8 cellular contexts compared by ENCODE assay signal in genomic region chr1:243255791-243256512, GRCh38. TPM values are rescaled to one million over a fixed set of nuclear protein-coding genes. Genes with fewer than 3 reads are reported as not detected.
A peak's percentile ranks its signal among the peaks of the same experiment; 100 is the strongest.
DNase-seq lines count a peak whose midpoint lies in the region; ATAC-seq and TF ChIP-seq lines count a peak whose summit lies in the region.

Gene SDCCAG8, plus strand, starts transcription at chr1:243256041. Its CDS starts 133 bp downstream, at chr1:243256174.

- peak; percentile 91 for DNase-seq in GM10248 (ENCODE audit: extremely low spot score)
- DNase-seq in NCI-H1105 (lab: John Stamatoyannopoulos, UW), result peak; percentile 94
- peak; percentile 100 for DNase-seq in SKM-1 treated with dmso at 0.1 percent for 144 hours (lab: John Stamatoyannopoulos, UW; ENCODE audit: unreplicated experiment)
- peak; percentile 100 for DNase-seq in glomerular visceral epithelial cell (ENCODE audit: extremely low spot score)
- peak; percentile 96 for DNase-seq in omental fat pad (ENCODE audit: low spot score)
- DNase-seq in testis, result peak; percentile 100

- peaks cover 50% of the 10 kb centered on the region for H3K4me1 Mint-ChIP-seq in activated naive CD8-positive, alpha-beta T cell (ENCODE audit: low read depth)

- H3K27ac Mint-ChIP-seq in activated naive CD8-positive, alpha-beta T cell, result peak within 1 kb of the TSS; percentile 99

- no peaks in the 10 kb centered on the region for H3K9me3 ChIP-seq in testis

- H3K9me3 Mint-ChIP-seq in activated naive CD8-positive, alpha-beta T cell (ENCODE audit: low read depth), result no peaks in the 10 kb centered on the region

- WGBS in testis, 2 donors, result 0 to 1% methylated on average over 15 to 30 of the region's 32 CpGs

- no peak for TF ChIP-seq CTCF in GM10248 (IDR thresholded peaks at IDR 0.05; ENCODE audit: control extremely low read depth, extremely low read depth, low read depth, missing control alignments)
- TF ChIP-seq CTCF in omental fat pad (IDR thresholded peaks at IDR 0.05), result no peak
- no peak for TF ChIP-seq CTCF in testis (IDR thresholded peaks at IDR 0.05)

- no peak for TF ChIP-seq POLR2A in testis (IDR thresholded peaks at IDR 0.05)

- peak within 1 kb of the TSS; percentile 75 to 86 for H3K4me3 ChIP-seq in testis

- intact Hi-C loops in testis (cut with DNase I; ENCODE audit: low total_unique reads), result no loop called here

- CTCF ChIA-PET in GM10248 (lab: Yijun Ruan, JAX), result interaction anchor here (1.0 to 2.4 kb wide), 7 partner anchors 9 to 25 kb away, joined by 3 to 9 read pairs (median 5); no protein-coding TSS in a partner anchor

- H3K27ac ChIP-seq in testis, result peak within 1 kb of the TSS; percentile 85 to 95

- H3K4me1 ChIP-seq in testis, result peaks cover 16% of the 10 kb centered on the region

- no peaks in the 10 kb centered on the region for H3K27me3 ChIP-seq in testis

- H3K27me3 Mint-ChIP-seq in activated naive CD8-positive, alpha-beta T cell, result no peaks in the 10 kb centered on the region

- no peaks in the 10 kb centered on the region for H3K36me3 Mint-ChIP-seq in activated naive CD8-positive, alpha-beta T cell

- H3K36me3 ChIP-seq in testis (ENCODE audit: low read depth, missing control alignments), result no peaks in the 10 kb centered on the region

- ATAC-seq in HG02623 (IDR thresholded peaks at IDR 0.05; ENCODE audit: unreplicated experiment) (peak; percentile 66), omental fat pad (ENCODE audit: low FRiP score) (peak; percentile 95)

- POLR2A ChIA-PET in GM10248 (lab: Yijun Ruan, JAX), result interaction anchor here (0.9 to 2.0 kb wide), 4 partner anchors 9 to 792 kb away, joined by 3 to 10 read pairs (median 5); no protein-coding TSS in a partner anchor

- peak within 1 kb of the TSS; percentile 98 for H3K4me3 Mint-ChIP-seq in activated naive CD8-positive, alpha-beta T cell

RNA-seq across cellular contexts. Expression of gene SDCCAG8, which starts in this region (rescaled TPM):
- total RNA-seq in omental fat pad (10 to 100 TPM; 37.1 to 60.2 (median 48.6) TPM), testis (10 to 100 TPM; 40.6 to 45.4 TPM)
- 21.9 TPM for polyA plus RNA-seq in testis (ENCODE audit: insufficient read depth, low read depth, low replicate concordance)

Comparison
In these comparisons a context has a peak if more than half of its experiments do, and no peak if none do; other contexts are left out.
1. Peak in every context shown above with its lines: DNase-seq, ATAC-seq, H3K4me3 ChIP-seq and H3K27ac ChIP-seq.